In genomic region chr17:40440166-40440565, GRCh38 we compare ENCODE assay signal across 17 cellular contexts. TPM values are rescaled to one million over a fixed set of nuclear protein-coding genes. Genes with fewer than 3 reads are reported as not detected.
A peak's percentile ranks its signal among the peaks of the same experiment; 100 is the strongest.
DNase-seq lines count a peak whose midpoint lies in the region; ATAC-seq and TF ChIP-seq lines count a peak whose summit lies in the region.
"Had no signal": no experiment of that assay in that cellular context is flagged by ENCODE, and none has a peak within 500 bp of the region (broad histone marks: within the 10 kb centered on the region; RNA-seq: fewer than 3 reads in every experiment).

No MANE protein-coding gene starts in this region.

- H3K14ac ChIP-seq in neuronal stem cell (ENCODE audit: low read length), result no peak overlapping the region

- peaks cover 2% of the 10 kb centered on the region for H3K79me1 ChIP-seq in neuronal stem cell (ENCODE audit: low read depth, low read length)

- H3K36me3 ChIP-seq in heart right ventricle, result no peaks in the 10 kb centered on the region
- H3K36me3 ChIP-seq in neuronal stem cell (replicated peaks in 1 of 2; ENCODE audit: control insufficient read depth in 2 of 2, insufficient read depth in 2 of 2, low read length in 2 of 2), result no peaks in the 10 kb centered on the region
- H3K36me3 ChIP-seq in aorta (ENCODE audit: control insufficient read depth in 1 of 2, insufficient read depth in 2 of 2, low read length in 1 of 2), result no peaks in the 10 kb centered on the region
- no peaks in the 10 kb centered on the region for H3K36me3 ChIP-seq in tibial nerve
- no peaks in the 10 kb centered on the region for H3K36me3 ChIP-seq in OCI-LY7 (ENCODE audit: insufficient read depth, low read length)
- H3K36me3 ChIP-seq: BLaER1 had no signal

- H2BK12ac ChIP-seq in neuronal stem cell (ENCODE audit: low read length), result peak overlapping the region; percentile 33

- TF ChIP-seq POLR2A in tibial nerve (IDR thresholded peaks at IDR 0.05), result no peak

- no peaks in the 10 kb centered on the region for H3K9me2 ChIP-seq in OCI-LY7 (ENCODE audit: insufficient read depth, low read length)

- H2BK15ac ChIP-seq in neuronal stem cell (ENCODE audit: low read length), result no peak overlapping the region

- H3K4me1 ChIP-seq in heart right ventricle, result peaks cover 4 to 36% (median 24%) of the 10 kb centered on the region in 9 donors
- peaks cover 10 to 13% of the 10 kb centered on the region in 2 donors for H3K4me1 ChIP-seq in neuronal stem cell (ENCODE audit: control insufficient read depth in 2 of 2, insufficient read depth in 1 of 2, low read depth in 1 of 2, low read length in 2 of 2)
- no peaks in the 10 kb centered on the region for H3K4me1 ChIP-seq in aorta (ENCODE audit: control insufficient read depth in 1 of 2, insufficient read depth in 2 of 2, low read length in 2 of 2)
- H3K4me1 ChIP-seq in tibial nerve, result peaks cover 0 to 22% (median 12%) of the 10 kb centered on the region in 4 donors
- H3K4me1 ChIP-seq in OCI-LY7 (ENCODE audit: insufficient read depth, low read length, poor library complexity, severe bottlenecking), result peaks cover 9% of the 10 kb centered on the region

- POLR2A ChIA-PET in OCI-LY7 (lab: Charles Lee), result no interaction called here

- 75 to 83% methylated on average over 4 of the region's 4 CpGs for WGBS in heart right ventricle, 2 donors
- no CpG with 5 or more reads among the region's 4 CpGs for WGBS in neuronal stem cell (ENCODE audit: extremely low coverage in 2 of 2, insufficient read length in 2 of 2, insufficient replicate concordance in 1 of 2), 2 donors
- WGBS in aorta, 2 donors, result 85 to 90% methylated on average over 4 of the region's 4 CpGs
- 75 to 76% methylated on average over 4 of the region's 4 CpGs for WGBS in tibial nerve, 2 donors

- H3K4me3 ChIP-seq in heart right ventricle (no peak overlapping the region), neuronal stem cell (ENCODE audit: low read length in 2 of 2) (peak overlapping the region in 1 of 2 donors; percentile 53), aorta (ENCODE audit: low read length in 2 of 2) (no peak overlapping the region), tibial nerve (no peak overlapping the region), OCI-LY7 (ENCODE audit: low read depth, low read length, poor library complexity, severe bottlenecking) (no peak overlapping the region)
- H3K4me3 ChIP-seq: BLaER1 had no signal

- H2BK120ac ChIP-seq in neuronal stem cell (ENCODE audit: low read depth, low read length), result no peak overlapping the region

- no peak for TF ChIP-seq CTCF in heart right ventricle (IDR thresholded peaks at IDR 0.05)
- TF ChIP-seq CTCF in tibial nerve (IDR thresholded peaks at IDR 0.05), result no peak
- TF ChIP-seq CTCF in OCI-LY7 (conservative IDR thresholded peaks at IDR 0.05; ENCODE audit: low read length), result no peak

- intact Hi-C loops in left ventricle myocardium superior (cut with micrococcal nuclease), result loop anchor here (5.0 kb wide), 1 partner anchor 92 kb away; no protein-coding TSS in a partner anchor
- intact Hi-C loops in heart right ventricle (cut with DNase I), result loop anchor here in 9 of 10 donors (2.0 to 10.0 kb wide), 10 partner anchors 37 to 1245 kb away; partner anchors contain the start of genes EIF1 (in 1 of the 9) and GJD3 (in 1 of the 9)
- intact Hi-C loops in aorta (cut with DNase I), result loop anchor here (1.0 to 10.0 kb wide), 4 partner anchors 36 to 125 kb away; partner anchors contain the start of gene CCR7 (in 1 of the 2)
- intact Hi-C loops in OCI-LY7 (cut with micrococcal nuclease; ENCODE audit: unreplicated experiment), result loop anchor here (2.0 to 5.0 kb wide), 2 partner anchors 37 to 83 kb away; no protein-coding TSS in a partner anchor

- H3K27ac ChIP-seq in heart right ventricle (no peak overlapping the region), neuronal stem cell (replicated peaks; ENCODE audit: low read length) (no peak overlapping the region), aorta (ENCODE audit: low read depth in 1 of 2, low read length in 2 of 2) (no peak overlapping the region), tibial nerve (no peak overlapping the region), OCI-LY7 (ENCODE audit: low read depth, low read length, poor library complexity, severe bottlenecking) (no peak overlapping the region)
- H3K27ac ChIP-seq: 22Rv1, BLaER1, C4-2B had no signal

- no peak overlapping the region for H3K4ac ChIP-seq in neuronal stem cell (ENCODE audit: low read length)

- no peak overlapping the region for H2BK5ac ChIP-seq in neuronal stem cell (ENCODE audit: low read length)

- CTCF ChIA-PET in OCI-LY7 (lab: Charles Lee; ENCODE audit: unreplicated experiment), result no interaction called here

- H3K4me2 ChIP-seq in neuronal stem cell (ENCODE audit: insufficient read depth, low read length, poor library complexity, severe bottlenecking) (no peak overlapping the region), OCI-LY7 (ENCODE audit: low read length) (no peak overlapping the region)
- H3K4me2 ChIP-seq: BLaER1 had no signal

- H3K9ac ChIP-seq in neuronal stem cell (ENCODE audit: low read depth, low read length, poor library complexity), result no peak overlapping the region
- H3K9ac ChIP-seq: BLaER1 had no signal

- H2AK5ac ChIP-seq in neuronal stem cell (ENCODE audit: low read depth, low read length), result no peak overlapping the region

- H2AFZ ChIP-seq in neuronal stem cell (ENCODE audit: low read length) (no peak overlapping the region), OCI-LY7 (ENCODE audit: low read length) (no peak overlapping the region)

- H4K8ac ChIP-seq in neuronal stem cell (ENCODE audit: low read depth, low read length), result no peak overlapping the region

- DNase-seq in left ventricle myocardium superior, result peak; percentile 3
- no peak for DNase-seq in heart right ventricle
- DNase-seq in neuronal stem cell (ENCODE audit: low spot score), result no peak
- peak; percentile 20 to 28 for DNase-seq in aorta
- no peak for DNase-seq in tibial nerve (ENCODE audit: low spot score in 2 of 2)
- DNase-seq in OCI-LY7 (ENCODE audit: low spot score), result no peak
- DNase-seq: CD4-positive, alpha-beta T cell; CD8-positive, alpha-beta memory T cell; DMS53; DMS79 treated with DMSO at 0.1 percent for 48 hours; GF-D8; GOT3; H7; HCEC 1CT had no signal

- no TSS peak for BruUV-seq in OCI-LY7 (replicated peaks; lab: Mats Ljungman, UMichigan)

- TF ChIP-seq EP300 in tibial nerve (IDR thresholded peaks at IDR 0.05), result no peak

- no peaks in the 10 kb centered on the region for H4K20me1 ChIP-seq in OCI-LY7 (ENCODE audit: insufficient read depth, low read length)

- H4K91ac ChIP-seq in neuronal stem cell (ENCODE audit: low read depth, low read length, poor library complexity), result no peak overlapping the region

- H3K79me2 ChIP-seq in OCI-LY7 (ENCODE audit: insufficient read depth, low read depth, low read length), result no peaks in the 10 kb centered on the region

- H3K9me3 ChIP-seq in heart right ventricle, result no peaks in the 10 kb centered on the region
- no peaks in the 10 kb centered on the region for H3K9me3 ChIP-seq in neuronal stem cell (replicated peaks in 1 of 2; ENCODE audit: control insufficient read depth in 2 of 2, insufficient read depth in 1 of 2, low read depth in 1 of 2, low read length in 2 of 2)
- no peaks in the 10 kb centered on the region for H3K9me3 ChIP-seq in aorta (ENCODE audit: control insufficient read depth, low read length)
- H3K9me3 ChIP-seq in tibial nerve, result no peaks in the 10 kb centered on the region
- H3K9me3 ChIP-seq in OCI-LY7 (ENCODE audit: low read length), result no peaks in the 10 kb centered on the region
- H3K9me3 ChIP-seq: BLaER1 had no signal

- ATAC-seq in left ventricle myocardium superior (no peak), heart right ventricle (no peak), aorta (ENCODE audit: low FRiP score) (no peak)

- H3K27me3 ChIP-seq in heart right ventricle, result peaks cover 0 to 15% (median 0%) of the 10 kb centered on the region in 7 donors
- peaks cover 0 to 23% (median 0%) of the 10 kb centered on the region in 3 experiments for H3K27me3 ChIP-seq in neuronal stem cell (ENCODE audit: control insufficient read depth in 3 of 3, insufficient read depth in 3 of 3, low read depth in 1 of 3, low read length in 3 of 3)
- no peaks in the 10 kb centered on the region for H3K27me3 ChIP-seq in aorta (ENCODE audit: control insufficient read depth in 1 of 2, insufficient read depth in 2 of 2, low read length in 1 of 2)
- no peaks in the 10 kb centered on the region for H3K27me3 ChIP-seq in tibial nerve
- H3K27me3 ChIP-seq: BLaER1 had no signal

- H3K18ac ChIP-seq in neuronal stem cell (ENCODE audit: low read length), result no peak overlapping the region

- H3K23ac ChIP-seq in neuronal stem cell (ENCODE audit: low read depth, low read length, poor library complexity), result no peak overlapping the region

RNA-seq across cellular contexts. Expression of gene IGFBP4, which starts 3.1 kb away (rescaled TPM):
- 176 TPM for total RNA-seq in left ventricle myocardium superior
- total RNA-seq in heart right ventricle, result 100 to 1,000 TPM in 6 of 10 donors, 10 to 100 TPM in 4; 65.1 to 301 (median 123) TPM
- 100 to 1,000 TPM; 224 to 295 TPM for polyA plus RNA-seq in heart right ventricle
- polyA plus RNA-seq in neuronal stem cell (2013, experiment 1 of 2), result 36.1 TPM
- polyA plus RNA-seq in neuronal stem cell (2013, experiment 2 of 2), result 34.4 TPM
- total RNA-seq in aorta, result 1,000 to 10,000 TPM in 1 of 2 donors, 100 to 1,000 TPM in 1; 799 to 1,001 TPM
- polyA plus RNA-seq in aorta, result 100 to 1,000 TPM in 1 of 2 donors, 10 to 100 TPM in 1; 99.2 to 457 TPM
- total RNA-seq in tibial nerve, result 1,000 to 10,000 TPM in 1 of 4 donors, 100 to 1,000 TPM in 3; 675 to 1,301 (median 748) TPM
- not detected in 2 replicates for total RNA-seq in OCI-LY7 (2014; rRNA removed; shearing (Covaris generic))
- total RNA-seq in OCI-LY7 (2022), result not detected in 2 replicates

RNA-seq across cellular contexts. Expression of gene TOP2A, which starts 22.5 kb away (rescaled TPM):
- total RNA-seq in left ventricle myocardium superior (1.1 TPM), heart right ventricle (10 to 100 TPM in 1 of 10 donors, 1 to 10 TPM in 4, under 1 TPM in 5; 0.17 to 20.0 (median 1.0) TPM), aorta (1 to 10 TPM; 1.8 to 4.4 TPM), tibial nerve (1 to 10 TPM in 3 of 4 donors, under 1 TPM in 1; 0.21 to 7.1 (median 2.6) TPM), OCI-LY7 (2022) (340 and 442 TPM in 2 replicates)
- polyA plus RNA-seq in heart right ventricle (1 to 10 TPM in 1 of 2 donors, under 1 TPM in 1; 0.28 to 1.5 TPM), aorta (1 to 10 TPM in 1 of 2 donors, under 1 TPM in 1; 0.25 to 2.1 TPM)
- polyA plus RNA-seq in neuronal stem cell (2013, experiment 1 of 2), result 269 TPM
- polyA plus RNA-seq in neuronal stem cell (2013, experiment 2 of 2), result 272 TPM
- 293 and 303 TPM in 2 replicates for total RNA-seq in OCI-LY7 (2014; rRNA removed; shearing (Covaris generic))

Comparison
In these comparisons a context has a peak if more than half of its experiments do, and no peak if none do; other contexts are left out.
1. DNase-seq: peak in left ventricle myocardium superior (single experiment) and aorta (2 of 2); none in heart right ventricle (0 of 2), neuronal stem cell (single experiment), tibial nerve (0 of 2) and OCI-LY7 (single experiment).
2. RNA of gene IGFBP4, which starts 3.1 kb away (total RNA-seq): 799 to 1,001 TPM in aorta, 675 to 1,301 TPM in tibial nerve, 176 TPM in left ventricle myocardium superior (single experiment) and 65.1 to 301 TPM in heart right ventricle; not detected in OCI-LY7; every median in the first group is over 10 times any median in the second.
3. RNA of gene TOP2A, which starts 22.5 kb away (total RNA-seq): 293 to 442 TPM in OCI-LY7; 1.8 to 4.4 TPM in aorta, 0.21 to 7.1 TPM in tibial nerve, 0.17 to 20.0 TPM in heart right ventricle and 1.1 TPM in left ventricle myocardium superior (single experiment); every median in the first group is over 10 times any median in the second.